In genomic region chr20:33644313-33645071, GRCh38 we compare ENCODE assay signal across 1 cellular context.
TF ChIP-seq lines count a peak whose summit lies in the region.

No MANE protein-coding gene starts in this region.

TF ChIP-seq in H1, 55 proteins besides CTCF, POLR2A, EP300 and RAD21:
- TF ChIP-seq EZH2 (IDR thresholded peaks at IDR 0.05; ENCODE audit: low read depth, low read length, severe bottlenecking) (no peak), RNF2 (IDR thresholded peaks at IDR 0.05; ENCODE audit: borderline replicate concordance, low read depth, low read length, missing control alignments, poor library complexity, severe bottlenecking) (no peak), SP4 (IDR thresholded peaks at IDR 0.05; ENCODE audit: low read length) (no peak), CHD2 (IDR thresholded peaks at IDR 0.05; ENCODE audit: low read length) (no peak), E2F6 (IDR thresholded peaks at IDR 0.05) (no peak), FOSL1 (IDR thresholded peaks at IDR 0.05; ENCODE audit: insufficient read depth, low read depth, low read length) (no peak), ZNF274 (IDR thresholded peaks at IDR 0.05; ENCODE audit: borderline replicate concordance, extremely low read depth, low read length) (no peak), BACH1 (IDR thresholded peaks at IDR 0.05; ENCODE audit: low read length) (no peak), SP2 (IDR thresholded peaks at IDR 0.05; ENCODE audit: low read length) (no peak), SP1 (IDR thresholded peaks at IDR 0.05; ENCODE audit: low read depth, low read length) (no peak)
TF ChIP-seq in H1: peak in this region for 0.
